Comparison of ENCODE assay signal across 3 cellular contexts in the genomic region with DNA sequence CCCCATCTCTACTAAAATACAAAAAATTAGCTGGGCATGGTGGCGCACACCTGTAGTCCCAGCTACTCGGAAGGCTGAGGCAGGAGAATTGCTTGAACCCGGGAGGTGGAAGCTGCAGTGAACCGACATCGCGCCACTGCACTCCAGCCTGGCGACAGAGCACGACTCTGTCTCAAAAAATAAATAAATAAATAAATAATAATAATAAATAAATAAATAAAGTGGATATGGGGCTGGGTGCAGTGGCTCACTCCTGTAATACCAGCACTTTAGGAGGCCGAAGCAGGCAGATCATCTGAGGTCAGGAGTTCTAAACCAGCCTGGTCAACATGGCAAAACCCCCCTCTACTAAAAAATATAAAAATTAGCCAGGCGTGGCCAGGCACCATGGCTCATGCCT. TPM values are rescaled to one million over a fixed set of nuclear protein-coding genes. Genes with fewer than 3 reads are reported as not detected.
"Had no signal": no experiment of that assay in that cellular context is flagged by ENCODE, and none has a peak within 500 bp of the region (broad histone marks: within the 10 kb centered on the region; RNA-seq: fewer than 3 reads in every experiment).

No MANE protein-coding gene starts in this region.

RNA-seq across cellular contexts. Expression of gene C1QL4, which starts 19.9 kb away (rescaled TPM):
- total RNA-seq: GM23248, GM23338 had no signal
- polyA plus RNA-seq: GM23248, GM23338 had no signal

RNA-seq across cellular contexts. Expression of gene PRPH, which starts 22.2 kb away (rescaled TPM):
- total RNA-seq: GM23248, HFFc6 had no signal
- polyA plus RNA-seq: GM23248 had no signal

RNA-seq across cellular contexts. Expression of gene DNAJC22, which starts 29.6 kb away (rescaled TPM):
- polyA plus RNA-seq: GM23338 had no signal
